Comparison of ENCODE assay signal across 1 cellular context in genomic region chr16:47467501-47467900, GRCh38.
TF ChIP-seq lines count a peak whose summit lies in the region.

No MANE protein-coding gene starts in this region.

TF ChIP-seq in K562, 482 proteins besides CTCF, POLR2A, EP300 and RAD21:
- TF ChIP-seq ELF1 (tag; IDR thresholded peaks at IDR 0.05) (peak; percentile 9; the same call in 1 of the 2 replicates), ZNF24 (IDR thresholded peaks at IDR 0.05) (peak; percentile 72; the same call in 1 of the 2 replicates), ZNF212 (CRISPR knock-in tag; IDR thresholded peaks at IDR 0.05) (no peak), RBM17 (IDR thresholded peaks at IDR 0.05; ENCODE audit: borderline replicate concordance, low read depth, low read length) (no peak)
- TF ChIP-seq, protein P1, sequence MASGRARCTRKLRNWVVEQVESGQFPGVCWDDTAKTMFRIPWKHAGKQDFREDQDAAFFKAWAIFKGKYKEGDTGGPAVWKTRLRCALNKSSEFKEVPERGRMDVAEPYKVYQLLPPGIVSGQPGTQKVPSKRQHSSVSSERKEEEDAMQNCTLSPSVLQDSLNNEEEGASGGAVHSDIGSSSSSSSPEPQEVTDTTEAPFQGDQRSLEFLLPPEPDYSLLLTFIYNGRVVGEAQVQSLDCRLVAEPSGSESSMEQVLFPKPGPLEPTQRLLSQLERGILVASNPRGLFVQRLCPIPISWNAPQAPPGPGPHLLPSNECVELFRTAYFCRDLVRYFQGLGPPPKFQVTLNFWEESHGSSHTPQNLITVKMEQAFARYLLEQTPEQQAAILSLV (tag; IDR thresholded peaks at IDR 0.05) = no peak
- TF ChIP-seq, protein P2, sequence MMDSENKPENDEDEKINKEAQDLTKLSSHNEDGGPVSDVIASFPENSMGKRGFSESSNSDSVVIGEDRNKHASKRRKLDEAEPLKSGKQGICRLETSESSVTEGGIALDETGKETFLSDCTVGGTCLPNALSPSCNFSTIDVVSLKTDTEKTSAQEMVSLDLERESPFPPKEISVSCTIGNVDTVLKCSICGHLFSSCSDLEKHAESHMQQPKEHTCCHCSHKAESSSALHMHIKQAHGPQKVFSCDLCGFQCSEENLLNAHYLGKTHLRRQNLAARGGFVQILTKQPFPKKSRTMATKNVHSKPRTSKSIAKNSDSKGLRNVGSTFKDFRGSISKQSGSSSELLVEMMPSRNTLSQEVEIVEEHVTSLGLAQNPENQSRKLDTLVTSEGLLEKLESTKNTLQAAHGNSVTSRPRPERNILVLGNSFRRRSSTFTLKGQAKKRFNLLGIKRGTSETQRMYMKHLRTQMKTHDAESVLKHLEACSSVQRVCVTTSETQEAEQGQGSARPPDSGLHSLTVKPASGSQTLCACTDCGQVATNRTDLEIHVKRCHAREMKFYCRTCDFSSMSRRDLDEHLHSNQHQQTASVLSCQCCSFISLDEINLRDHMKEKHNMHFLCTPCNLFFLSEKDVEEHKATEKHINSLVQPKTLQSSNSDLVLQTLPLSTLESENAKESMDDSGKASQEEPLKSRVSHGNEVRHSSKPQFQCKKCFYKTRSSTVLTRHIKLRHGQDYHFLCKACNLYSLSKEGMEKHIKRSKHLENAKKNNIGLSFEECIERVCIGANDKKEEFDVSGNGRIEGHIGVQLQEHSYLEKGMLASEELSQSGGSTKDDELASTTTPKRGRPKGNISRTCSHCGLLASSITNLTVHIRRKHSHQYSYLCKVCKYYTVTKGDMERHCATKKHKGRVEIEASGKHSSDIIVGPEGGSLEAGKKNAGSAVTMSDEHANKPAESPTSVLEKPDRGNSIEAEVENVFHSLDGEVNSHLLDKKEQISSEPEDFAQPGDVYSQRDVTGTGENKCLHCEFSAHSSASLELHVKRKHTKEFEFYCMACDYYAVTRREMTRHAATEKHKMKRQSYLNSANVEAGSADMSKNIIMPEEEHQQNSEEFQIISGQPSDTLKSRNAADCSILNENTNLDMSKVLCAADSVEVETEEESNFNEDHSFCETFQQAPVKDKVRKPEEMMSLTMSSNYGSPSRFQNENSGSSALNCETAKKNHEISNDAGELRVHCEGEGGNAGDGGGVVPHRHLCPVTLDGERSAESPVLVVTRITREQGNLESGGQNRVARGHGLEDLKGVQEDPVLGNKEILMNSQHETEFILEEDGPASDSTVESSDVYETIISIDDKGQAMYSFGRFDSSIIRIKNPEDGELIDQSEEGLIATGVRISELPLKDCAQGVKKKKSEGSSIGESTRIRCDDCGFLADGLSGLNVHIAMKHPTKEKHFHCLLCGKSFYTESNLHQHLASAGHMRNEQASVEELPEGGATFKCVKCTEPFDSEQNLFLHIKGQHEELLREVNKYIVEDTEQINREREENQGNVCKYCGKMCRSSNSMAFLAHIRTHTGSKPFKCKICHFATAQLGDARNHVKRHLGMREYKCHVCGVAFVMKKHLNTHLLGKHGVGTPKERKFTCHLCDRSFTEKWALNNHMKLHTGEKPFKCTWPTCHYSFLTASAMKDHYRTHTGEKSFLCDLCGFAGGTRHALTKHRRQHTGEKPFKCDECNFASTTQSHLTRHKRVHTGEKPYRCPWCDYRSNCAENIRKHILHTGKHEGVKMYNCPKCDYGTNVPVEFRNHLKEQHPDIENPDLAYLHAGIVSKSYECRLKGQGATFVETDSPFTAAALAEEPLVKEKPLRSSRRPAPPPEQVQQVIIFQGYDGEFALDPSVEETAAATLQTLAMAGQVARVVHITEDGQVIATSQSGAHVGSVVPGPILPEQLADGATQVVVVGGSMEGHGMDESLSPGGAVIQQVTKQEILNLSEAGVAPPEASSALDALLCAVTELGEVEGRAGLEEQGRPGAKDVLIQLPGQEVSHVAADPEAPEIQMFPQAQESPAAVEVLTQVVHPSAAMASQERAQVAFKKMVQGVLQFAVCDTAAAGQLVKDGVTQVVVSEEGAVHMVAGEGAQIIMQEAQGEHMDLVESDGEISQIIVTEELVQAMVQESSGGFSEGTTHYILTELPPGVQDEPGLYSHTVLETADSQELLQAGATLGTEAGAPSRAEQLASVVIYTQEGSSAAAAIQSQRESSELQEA (IDR thresholded peaks at IDR 0.05; ENCODE audit: low read depth) = no peak
